8 cellular contexts compared by ENCODE assay signal in genomic region chr13:30466841-30467252, GRCh38. TPM values are rescaled to one million over a fixed set of nuclear protein-coding genes. Genes with fewer than 3 reads are reported as not detected.
A peak's percentile ranks its signal among the peaks of the same experiment; 100 is the strongest.
DNase-seq lines count a peak whose midpoint lies in the region; ATAC-seq lines count a peak whose summit lies in the region.

No MANE protein-coding gene starts in this region.

- CTCF ChIA-PET in activated CD4-positive, alpha-beta memory T cell treated with anti-CD3 and anti-CD28 coated beads, Interleukin-2, amount 10 ng/mL, durations not matched to agents 7 days and 5 days (lab: Charles Lee): interaction anchor here (0.6 kb wide), 1 partner anchor 188 kb away, joined by 5 read pairs; no protein-coding TSS in a partner anchor

- no peak overlapping the region for H2BK5ac ChIP-seq in neuronal stem cell (ENCODE audit: low read length)

- no peaks in the 10 kb centered on the region for H3K9me3 ChIP-seq in neuronal stem cell (replicated peaks in 1 of 2; ENCODE audit: control insufficient read depth in 2 of 2, insufficient read depth in 1 of 2, low read depth in 1 of 2, low read length in 2 of 2)

- peak overlapping the region; percentile 96 for H3K4me3 Mint-ChIP-seq in activated CD4-positive, alpha-beta memory T cell treated with anti-CD3 and anti-CD28 coated beads, Interleukin-2, amount 10 ng/mL, durations not matched to agents 7 days and 5 days

- no peak overlapping the region for H3K23ac ChIP-seq in neuronal stem cell (ENCODE audit: low read depth, low read length, poor library complexity)

- peak overlapping the region; percentile 80 for H2AFZ ChIP-seq in neuronal stem cell (ENCODE audit: low read length)

- H3K18ac ChIP-seq in neuronal stem cell (ENCODE audit: low read length): no peak overlapping the region

- H3K27ac ChIP-seq in neuronal stem cell (replicated peaks; ENCODE audit: low read length): no peak overlapping the region

- H3K4ac ChIP-seq in neuronal stem cell (ENCODE audit: low read length): no peak overlapping the region

- no peak overlapping the region for H4K8ac ChIP-seq in neuronal stem cell (ENCODE audit: low read depth, low read length)

- H4K91ac ChIP-seq in neuronal stem cell (ENCODE audit: low read depth, low read length, poor library complexity): no peak overlapping the region

- H3K36me3 Mint-ChIP-seq in activated CD4-positive, alpha-beta memory T cell treated with anti-CD3 and anti-CD28 coated beads, Interleukin-2, amount 10 ng/mL, durations not matched to agents 7 days and 5 days (ENCODE audit: low read depth): peaks cover 27% of the 10 kb centered on the region

- H2BK12ac ChIP-seq in neuronal stem cell (ENCODE audit: low read length): no peak overlapping the region

- no peak overlapping the region for H3K14ac ChIP-seq in neuronal stem cell (ENCODE audit: low read length)

- POLR2A ChIA-PET in activated CD4-positive, alpha-beta memory T cell treated with anti-CD3 and anti-CD28 coated beads, Interleukin-2, amount 10 ng/mL, durations not matched to agents 7 days and 5 days (lab: Charles Lee): interaction anchor here (1.0 to 4.6 kb wide), 22 partner anchors 17 to 531 kb away, joined by 3 to 115 read pairs (median 8); partner anchors contain the start of genes ALOX5AP, KATNAL1, UBE2L5 and USPL1

- no peak overlapping the region for H3K9ac ChIP-seq in neuronal stem cell (ENCODE audit: low read depth, low read length, poor library complexity)

- H3K4me2 ChIP-seq in neuronal stem cell (ENCODE audit: insufficient read depth, low read length, poor library complexity, severe bottlenecking): no peak overlapping the region

- no peak overlapping the region for H2BK15ac ChIP-seq in neuronal stem cell (ENCODE audit: low read length)

- no CpG with 5 or more reads among the region's 4 CpGs for WGBS in neuronal stem cell (ENCODE audit: extremely low coverage in 2 of 2, insufficient read length in 2 of 2, insufficient replicate concordance in 1 of 2), 2 donors

- DNase-seq in NCI-H510A treated with DMSO at 0.1 percent for 48 hours (lab: John Stamatoyannopoulos, UW): peak; percentile 29
- DNase-seq in NCI-H510A (lab: John Stamatoyannopoulos, UW): no peak
- DNase-seq in NCI-H2171 (lab: John Stamatoyannopoulos, UW): peak; percentile 7
- no peak for DNase-seq in activated CD4-positive, alpha-beta memory T cell treated with anti-CD3 and anti-CD28 coated beads, Interleukin-2, amount 10 ng/mL, durations not matched to agents 7 days and 5 days
- no peak for DNase-seq in neuronal stem cell (ENCODE audit: low spot score)

- peaks cover 3 to 21% of the 10 kb centered on the region in 2 donors for H3K36me3 ChIP-seq in neuronal stem cell (replicated peaks in 1 of 2; ENCODE audit: control insufficient read depth in 2 of 2, insufficient read depth in 2 of 2, low read length in 2 of 2)

- no peaks in the 10 kb centered on the region for H3K9me3 Mint-ChIP-seq in activated CD4-positive, alpha-beta memory T cell treated with anti-CD3 and anti-CD28 coated beads, Interleukin-2, amount 10 ng/mL, durations not matched to agents 7 days and 5 days

- H2BK120ac ChIP-seq in neuronal stem cell (ENCODE audit: low read depth, low read length): no peak overlapping the region

- peaks cover 2% of the 10 kb centered on the region for H3K27me3 Mint-ChIP-seq in activated CD4-positive, alpha-beta memory T cell treated with anti-CD3 and anti-CD28 coated beads, Interleukin-2, amount 10 ng/mL, durations not matched to agents 7 days and 5 days

- H3K4me1 Mint-ChIP-seq in activated CD4-positive, alpha-beta memory T cell treated with anti-CD3 and anti-CD28 coated beads, Interleukin-2, amount 10 ng/mL, durations not matched to agents 7 days and 5 days: peaks cover 31% of the 10 kb centered on the region

- no peak overlapping the region for H2AK5ac ChIP-seq in neuronal stem cell (ENCODE audit: low read depth, low read length)

- ATAC-seq in GM21526 (IDR thresholded peaks at IDR 0.05; ENCODE audit: low FRiP score, unreplicated experiment): no peak
- no peak for ATAC-seq in GM19035 (IDR thresholded peaks at IDR 0.05; ENCODE audit: unreplicated experiment)
- no peak for ATAC-seq in HG03460 (IDR thresholded peaks at IDR 0.05; ENCODE audit: unreplicated experiment)

- no peaks in the 10 kb centered on the region for H3K27me3 ChIP-seq in neuronal stem cell (ENCODE audit: control insufficient read depth in 3 of 3, insufficient read depth in 3 of 3, low read depth in 1 of 3, low read length in 3 of 3)

- H3K79me1 ChIP-seq in neuronal stem cell (ENCODE audit: low read depth, low read length): peaks cover 2% of the 10 kb centered on the region

- peak overlapping the region; percentile 100 for H3K27ac Mint-ChIP-seq in activated CD4-positive, alpha-beta memory T cell treated with anti-CD3 and anti-CD28 coated beads, Interleukin-2, amount 10 ng/mL, durations not matched to agents 7 days and 5 days

- peak overlapping the region in 1 of 2 donors; percentile 81 for H3K4me3 ChIP-seq in neuronal stem cell (ENCODE audit: low read length in 2 of 2)

- H3K4me1 ChIP-seq in neuronal stem cell (ENCODE audit: control insufficient read depth in 2 of 2, insufficient read depth in 1 of 2, low read depth in 1 of 2, low read length in 2 of 2): peaks cover 4 to 11% of the 10 kb centered on the region in 2 donors

RNA-seq across cellular contexts. Expression of gene HMGB1, which starts 1.1 kb away (rescaled TPM):
- total RNA-seq in activated CD4-positive, alpha-beta memory T cell treated with anti-CD3 and anti-CD28 coated beads, Interleukin-2, amount 10 ng/mL, durations not matched to agents 7 days and 5 days: 100 to 1,000 TPM; 611 to 615 TPM
- polyA plus RNA-seq in neuronal stem cell (2013, experiment 1 of 2): 792 TPM
- polyA plus RNA-seq in neuronal stem cell (2013, experiment 2 of 2): 805 TPM

RNA-seq across cellular contexts. Expression of gene UBE2L5, which starts 44.6 kb away (rescaled TPM):
- under 1 TPM in 1 of 2 experiments, not detected in 1; 0.20 TPM for total RNA-seq in activated CD4-positive, alpha-beta memory T cell treated with anti-CD3 and anti-CD28 coated beads, Interleukin-2, amount 10 ng/mL, durations not matched to agents 7 days and 5 days
- not detected for polyA plus RNA-seq in neuronal stem cell (2013, experiment 1 of 2)
- 0.24 TPM for polyA plus RNA-seq in neuronal stem cell (2013, experiment 2 of 2)

Comparison
In these comparisons a context has a peak if more than half of its experiments do, and no peak if none do; other contexts are left out.
1. DNase-seq: peak in NCI-H510A treated with DMSO at 0.1 percent for 48 hours (single experiment) and NCI-H2171 (single experiment); none in NCI-H510A (single experiment), activated CD4-positive, alpha-beta memory T cell treated with anti-CD3 and anti-CD28 coated beads, Interleukin-2, amount 10 ng/mL, durations not matched to agents 7 days and 5 days (single experiment) and neuronal stem cell (single experiment).